Comparison of ENCODE assay signal across 8 cellular contexts in the genomic region with DNA sequence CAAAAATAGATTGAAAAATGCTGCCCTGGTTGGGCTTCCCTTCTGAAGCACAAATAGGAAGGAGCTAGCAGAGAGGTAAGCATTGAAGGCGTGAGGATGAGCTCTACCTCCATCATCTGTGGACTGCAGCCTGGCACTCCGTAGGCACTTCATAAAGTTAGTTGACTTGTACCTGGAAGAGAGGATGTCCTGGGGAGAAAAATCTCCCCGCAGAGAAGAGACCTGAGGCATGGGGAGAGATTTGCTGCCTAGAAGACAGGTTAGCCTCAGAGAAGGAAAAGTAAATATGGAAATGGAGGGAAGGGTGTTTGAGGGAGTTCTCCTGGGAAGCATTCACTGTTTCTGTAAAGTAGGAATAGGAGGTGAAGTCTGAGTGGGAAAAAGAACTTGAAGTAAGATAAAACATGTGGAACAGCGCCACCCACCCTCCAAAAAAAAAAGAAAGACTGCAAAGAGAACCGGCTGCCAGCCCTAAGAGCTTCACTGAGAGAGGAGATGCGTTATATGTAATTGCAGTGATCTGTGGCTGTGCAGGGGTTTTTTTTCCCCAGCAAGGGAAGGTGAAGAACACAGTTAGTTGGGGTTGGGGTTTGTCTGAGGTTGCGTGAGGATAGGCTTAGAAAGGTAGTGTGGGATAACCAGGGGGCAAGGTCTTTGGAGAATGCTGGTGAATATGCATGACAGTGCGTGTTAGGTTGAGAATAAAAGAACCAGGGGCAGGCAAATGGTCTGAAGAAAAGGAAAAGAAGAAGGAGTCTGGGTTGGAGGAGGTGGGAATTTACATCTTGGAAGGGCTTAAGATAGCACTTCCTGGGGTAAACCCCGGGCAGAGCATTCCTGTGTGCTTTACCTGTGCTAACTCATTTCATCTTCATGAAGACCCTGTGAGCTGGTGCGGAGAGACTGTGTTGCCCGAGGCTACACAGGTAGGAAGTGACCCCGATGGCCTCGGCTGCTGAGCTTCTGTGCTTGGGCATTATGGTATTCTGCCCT. TPM values are rescaled to one million over a fixed set of nuclear protein-coding genes. Genes with fewer than 3 reads are reported as not detected.
DNase-seq lines count a peak whose midpoint lies in the region; ATAC-seq, FAIRE-seq and TF ChIP-seq lines count a peak whose summit lies in the region.

No MANE protein-coding gene starts in this region.

- H3K23ac ChIP-seq in IMR-90 (ENCODE audit: low read depth, low read length) = peak overlapping the region; percentile 8; the same call in 1 of the 2 replicates

- CTCF ChIA-PET in IMR-90 (lab: Yijun Ruan, JAX) = interaction anchor here (0.6 to 1.8 kb wide), 8 partner anchors 9 to 166 kb away, joined by 3 to 5 read pairs (median 4); no protein-coding TSS in a partner anchor

- H4K20me1 ChIP-seq in BLaER1 = peaks cover 97% of the 10 kb centered on the region
- H4K20me1 ChIP-seq in IMR-90 (ENCODE audit: insufficient read depth, low read length) = peaks cover 85% of the 10 kb centered on the region

- ATAC-seq in IMR-90 (ENCODE audit: low read depth) (no peak), body of pancreas (no peak), memory B cell (ENCODE audit: low read depth) (no peak), GM18520 (IDR thresholded peaks at IDR 0.05; ENCODE audit: unreplicated experiment) (no peak), HG03520 (IDR thresholded peaks at IDR 0.05; ENCODE audit: unreplicated experiment) (no peak)

- H2AK5ac ChIP-seq in IMR-90 (ENCODE audit: low read depth, low read length) = peak overlapping the region; percentile 5; the same call in 1 of the 2 replicates

- peak overlapping the region; percentile 10 for H3K27ac Mint-ChIP-seq in memory B cell

- TF ChIP-seq CTCF in IMR-90 (conservative IDR thresholded peaks at IDR 0.05; ENCODE audit: low read depth, low read length) (peak; percentile 39), body of pancreas (IDR thresholded peaks at IDR 0.05) (peak in 4 of 7 experiments; percentile 10 to 36 (median 20))

- H3K4me1 Mint-ChIP-seq in memory B cell = peaks cover 50% of the 10 kb centered on the region

- intact Hi-C loops in IMR-90 (cut with micrococcal nuclease) (no loop called here), body of pancreas (cut with DNase I) (no loop called here)

- H3K79me1 ChIP-seq in IMR-90 (ENCODE audit: low read depth in 1 of 2, low read length in 2 of 2) = peaks cover 34 to 82% of the 10 kb centered on the region in 2 experiments

- no peak overlapping the region for H2AFZ ChIP-seq in IMR-90 (replicated peaks; ENCODE audit: low read length, poor library complexity)

- no peak overlapping the region for H3K4me3 ChIP-seq in BLaER1
- H3K4me3 ChIP-seq in IMR-90 (ENCODE audit: insufficient read depth, low read depth, low read length) = no peak overlapping the region
- H3K4me3 ChIP-seq in body of pancreas = no peak overlapping the region

- peaks cover 18% of the 10 kb centered on the region for H3K36me3 Mint-ChIP-seq in memory B cell

- in situ Hi-C loops in IMR-90 (cut with MboI; ENCODE audit: low sequenced_read_pairs) = no loop called here

- H2BK20ac ChIP-seq in IMR-90 (ENCODE audit: low read depth, low read length) = no peak overlapping the region

- no TSS peak for BruUV-seq in IMR-90 (replicated peaks; lab: Mats Ljungman, UMichigan)

- no peak overlapping the region for H2BK15ac ChIP-seq in IMR-90 (ENCODE audit: low read depth, low read length)

- H3K4me1 ChIP-seq in BLaER1 = peaks cover 71% of the 10 kb centered on the region
- H3K4me1 ChIP-seq in IMR-90 (ENCODE audit: control insufficient read depth, insufficient read depth, low read length) = peaks cover 15% of the 10 kb centered on the region
- peaks cover 63% of the 10 kb centered on the region for H3K4me1 ChIP-seq in body of pancreas

- H3K27me3 Mint-ChIP-seq in memory B cell = no peaks in the 10 kb centered on the region

- TF ChIP-seq POLR2A in IMR-90 (IDR thresholded peaks at IDR 0.05; ENCODE audit: low read depth, low read length) = no peak
- no peak for TF ChIP-seq POLR2A in body of pancreas (IDR thresholded peaks at IDR 0.05)

- no peak overlapping the region for H3K56ac ChIP-seq in IMR-90 (ENCODE audit: extremely low read depth, insufficient read depth, low read length)

- FAIRE-seq in RCC 7860 (lab: Jason Lieb, UNC) = no peak

- H3K27ac ChIP-seq in BLaER1 = peak overlapping the region; percentile 48; the same call in 1 of the 2 replicates
- H3K27ac ChIP-seq in IMR-90 (ENCODE audit: insufficient read depth, low read length) = no peak overlapping the region
- H3K27ac ChIP-seq in body of pancreas = no peak overlapping the region

- no peak overlapping the region for H2AK9ac ChIP-seq in IMR-90 (replicated peaks; ENCODE audit: low read depth, low read length, poor library complexity)

- H3K9me3 ChIP-seq in BLaER1 (no peaks in the 10 kb centered on the region), IMR-90 (ENCODE audit: control insufficient read depth, insufficient read depth, low read length) (no peaks in the 10 kb centered on the region), body of pancreas (no peaks in the 10 kb centered on the region)

- H3K4me2 ChIP-seq in BLaER1 = peak overlapping the region; percentile 60
- no peak overlapping the region for H3K4me2 ChIP-seq in IMR-90 (ENCODE audit: low read depth, low read length)

- peak; percentile 34 for DNase-seq in IMR-90
- DNase-seq in body of pancreas = no peak
- no peak for DNase-seq in memory B cell (ENCODE audit: low spot score in 2 of 2)
- DNase-seq in NCI-H345 treated with DMSO at 0.1 percent for 48 hours (lab: John Stamatoyannopoulos, UW; ENCODE audit: unreplicated experiment) = no peak
- DNase-seq in RCC 7860 (ENCODE audit: low spot score) = no peak

- H3K4me3 Mint-ChIP-seq in memory B cell = no peak overlapping the region

- no peak overlapping the region for H3K18ac ChIP-seq in IMR-90 (ENCODE audit: low read depth, low read length)

- POLR2A ChIA-PET in IMR-90 (lab: Charles Lee; ENCODE audit: unreplicated experiment) = no interaction called here

- H3K9ac ChIP-seq in BLaER1 (no peak overlapping the region), IMR-90 (ENCODE audit: low read depth, low read length) (no peak overlapping the region)

- H3K9me1 ChIP-seq in IMR-90 (ENCODE audit: insufficient read depth, low read length) = peaks cover 21% of the 10 kb centered on the region

- H3K36me3 ChIP-seq in BLaER1 (peaks cover 40% of the 10 kb centered on the region), IMR-90 (ENCODE audit: control insufficient read depth, insufficient read depth, low read length) (no peaks in the 10 kb centered on the region), body of pancreas (replicated peaks in 1 of 2; ENCODE audit: insufficient read depth in 1 of 2, low read depth in 2 of 2) (no peaks in the 10 kb centered on the region)

- no peak overlapping the region for H3K4ac ChIP-seq in IMR-90 (ENCODE audit: low read depth, low read length)

- H3K14ac ChIP-seq in IMR-90 (replicated peaks; ENCODE audit: low read depth, low read length) = no peak overlapping the region

- no peaks in the 10 kb centered on the region for H3K27me3 ChIP-seq in BLaER1
- H3K27me3 ChIP-seq in IMR-90 (ENCODE audit: control insufficient read depth, insufficient read depth, low read length) = no peaks in the 10 kb centered on the region
- H3K27me3 ChIP-seq in body of pancreas = no peaks in the 10 kb centered on the region

- dilution Hi-C loops in IMR-90 (cut with HindIII; ENCODE audit: low sequenced_read_pairs, unreplicated experiment) = no loop called here

- H4K91ac ChIP-seq in IMR-90 (ENCODE audit: insufficient read depth, low read depth, low read length) = no peak overlapping the region

- no peak overlapping the region for H4K5ac ChIP-seq in IMR-90 (ENCODE audit: low read depth, low read length)

- H3K9me3 Mint-ChIP-seq in memory B cell = no peaks in the 10 kb centered on the region

- no peak overlapping the region for H4K8ac ChIP-seq in IMR-90 (ENCODE audit: low read depth in 2 of 2, low read length in 2 of 2)

- no peak overlapping the region for H2BK5ac ChIP-seq in IMR-90 (ENCODE audit: low read depth, low read length, poor library complexity, severe bottlenecking)

- H2BK120ac ChIP-seq in IMR-90 (ENCODE audit: low read depth, low read length) = no peak overlapping the region

- no peak; the same call in 1 of the 2 replicates for TF ChIP-seq RAD21 in IMR-90 (IDR thresholded peaks at IDR 0.05; ENCODE audit: low read length)

- 73% methylated on average over 4 of the region's 13 CpGs; no CpG with 5 or more reads in 1 of the 2 experiments for WGBS in IMR-90 (ENCODE audit: extremely low coverage in 2 of 2, insufficient read length in 1 of 2), 2 experiments
- 75% methylated on average over 11 to 13 of the region's 13 CpGs for WGBS in body of pancreas, 2 donors

TF ChIP-seq in IMR-90, 13 proteins besides CTCF, POLR2A, EP300 and RAD21:
- TF ChIP-seq CEBPB (IDR thresholded peaks at IDR 0.05; ENCODE audit: low read depth, low read length) (no peak), SMC3 (IDR thresholded peaks at IDR 0.05; ENCODE audit: low read depth, low read length) (0 out of 2 replicates have a peak, but pooled peaks have one; percentile 16), MXI1 (IDR thresholded peaks at IDR 0.05; ENCODE audit: borderline replicate concordance, low read depth, low read length) (no peak), FOS (IDR thresholded peaks at IDR 0.05; ENCODE audit: low read depth, low read length) (no peak), MAZ (IDR thresholded peaks at IDR 0.05; ENCODE audit: borderline replicate concordance, low read depth, low read length) (no peak), BHLHE40 (IDR thresholded peaks at IDR 0.05; ENCODE audit: low read depth, low read length) (no peak)
- TF ChIP-seq, protein P1, sequence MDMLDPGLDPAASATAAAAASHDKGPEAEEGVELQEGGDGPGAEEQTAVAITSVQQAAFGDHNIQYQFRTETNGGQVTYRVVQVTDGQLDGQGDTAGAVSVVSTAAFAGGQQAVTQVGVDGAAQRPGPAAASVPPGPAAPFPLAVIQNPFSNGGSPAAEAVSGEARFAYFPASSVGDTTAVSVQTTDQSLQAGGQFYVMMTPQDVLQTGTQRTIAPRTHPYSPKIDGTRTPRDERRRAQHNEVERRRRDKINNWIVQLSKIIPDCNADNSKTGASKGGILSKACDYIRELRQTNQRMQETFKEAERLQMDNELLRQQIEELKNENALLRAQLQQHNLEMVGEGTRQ (IDR thresholded peaks at IDR 0.05; ENCODE audit: low read depth, low read length) = no peak

RNA-seq across cellular contexts. Expression of gene TNRC6B, which starts 16.0 kb away (rescaled TPM):
- total RNA-seq in IMR-90 (2012; rRNA removed) = 14.7 and 17.0 TPM in 2 replicates
- 3.9 and 4.8 TPM in 2 replicates for polyA plus RNA-seq in IMR-90 (2012; rRNA removed)
- polyA plus RNA-seq in IMR-90 (2012; cell fraction: cytosol; rRNA removed) = 0.79 and 2.9 TPM in 2 replicates
- polyA plus RNA-seq in IMR-90 (2012; cell fraction: nucleus; rRNA removed; ENCODE audit: low replicate concordance) = 3.7 and 4.7 TPM in 2 replicates
- total RNA-seq in body of pancreas = 10 to 100 TPM; 25.2 to 39.9 TPM
